In the genomic region with DNA sequence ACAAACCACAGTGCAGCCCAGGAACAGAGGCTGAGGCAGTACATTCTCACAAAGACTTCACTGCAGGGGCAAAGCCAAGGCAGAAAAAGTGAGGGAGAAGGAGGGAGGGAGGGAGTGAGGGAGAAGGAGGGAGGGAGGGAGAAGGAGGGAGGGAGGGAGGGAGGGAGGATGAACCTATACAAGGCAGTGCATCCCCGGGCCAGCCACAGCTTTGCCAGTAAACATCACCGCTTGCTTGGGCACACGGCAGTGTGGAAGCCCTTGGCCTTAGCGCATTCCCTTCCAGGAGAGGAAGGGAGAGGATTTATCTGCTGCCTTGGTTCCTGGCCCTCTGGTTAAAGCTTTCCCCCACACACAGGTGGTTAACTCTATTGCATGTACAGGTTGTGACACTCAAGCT, we compare ENCODE assay signal across 5 cellular contexts.
"Had no signal": no experiment of that assay in that cellular context is flagged by ENCODE, and none has a peak within 500 bp of the region (broad histone marks: within the 10 kb centered on the region; RNA-seq: fewer than 3 reads in every experiment).

No MANE protein-coding gene starts in this region.

- H3K4me3 Mint-ChIP-seq: GM23338, H9, IgD-negative memory B cell had no signal

- DNase-seq: H9, HCEC 1CT, KBM-7 had no signal

- H3K4me3 ChIP-seq: GM23338 had no signal

- H2AFZ ChIP-seq: GM23338 had no signal

- H3K27ac Mint-ChIP-seq: GM23338, H9, IgD-negative memory B cell had no signal

- H3K4me1 Mint-ChIP-seq: GM23338, IgD-negative memory B cell had no signal

- H3K4me2 ChIP-seq: GM23338 had no signal

- H3K36me3 Mint-ChIP-seq: IgD-negative memory B cell had no signal

- H3K27me3 Mint-ChIP-seq: IgD-negative memory B cell had no signal

- ATAC-seq: GM23338 had no signal
